In genomic region chr6:22247916-22248482, GRCh38 we compare ENCODE assay signal across 1 cellular context.
TF ChIP-seq lines count a peak whose summit lies in the region.

No MANE protein-coding gene starts in this region.

TF ChIP-seq in IMR-90, 13 proteins besides CTCF, POLR2A, EP300 and RAD21:
- TF ChIP-seq CEBPB (IDR thresholded peaks at IDR 0.05; ENCODE audit: low read depth, low read length) (peak; percentile 51), CHD1 (IDR thresholded peaks at IDR 0.05; ENCODE audit: low read depth, low read length) (no peak), RCOR1 (IDR thresholded peaks at IDR 0.05; ENCODE audit: insufficient replicate concordance, low read length) (no peak), BHLHE40 (IDR thresholded peaks at IDR 0.05; ENCODE audit: low read depth, low read length) (no peak)
